In the genomic region with DNA sequence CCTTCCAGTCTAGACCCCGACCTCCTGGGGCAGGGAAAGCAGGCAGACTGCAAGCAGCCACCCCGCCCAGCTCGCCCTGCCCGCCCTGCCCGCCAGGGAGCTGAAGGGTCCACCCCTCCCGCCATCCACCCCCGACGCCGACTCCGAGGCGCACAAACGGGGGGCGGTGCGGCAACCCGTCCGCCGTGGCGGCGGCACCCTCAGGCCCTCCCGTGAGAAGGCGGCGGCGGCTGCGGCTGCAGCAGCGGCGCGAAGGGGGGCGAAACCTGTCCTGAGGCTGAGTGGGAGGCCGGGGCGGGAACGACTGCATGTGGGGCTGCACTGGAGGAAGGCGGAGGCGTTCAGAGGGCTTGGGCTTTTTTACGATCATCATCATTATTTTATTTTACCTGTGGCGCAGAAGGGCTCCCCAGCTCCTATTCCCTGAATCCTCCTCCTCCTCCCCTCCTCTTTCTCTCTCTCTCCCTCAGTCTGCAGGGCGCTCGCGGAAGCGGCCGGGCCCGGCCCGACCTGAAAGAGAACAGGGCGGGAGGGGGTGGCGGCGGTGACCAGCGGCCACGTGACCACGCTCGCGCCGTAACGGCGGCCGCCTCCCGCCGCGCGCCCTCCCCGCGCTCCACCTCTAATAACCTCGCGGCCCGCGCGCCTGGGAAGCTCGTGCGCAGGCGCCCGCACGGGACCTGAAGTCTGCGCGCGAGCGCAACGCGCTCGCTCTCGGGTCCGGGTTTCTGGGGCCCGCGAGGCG, we compare ENCODE assay signal across 1 cellular context.
A peak's percentile ranks its signal among the peaks of the same experiment; 100 is the strongest.
TF ChIP-seq lines count a peak whose summit lies in the region.

A gene with protein sequence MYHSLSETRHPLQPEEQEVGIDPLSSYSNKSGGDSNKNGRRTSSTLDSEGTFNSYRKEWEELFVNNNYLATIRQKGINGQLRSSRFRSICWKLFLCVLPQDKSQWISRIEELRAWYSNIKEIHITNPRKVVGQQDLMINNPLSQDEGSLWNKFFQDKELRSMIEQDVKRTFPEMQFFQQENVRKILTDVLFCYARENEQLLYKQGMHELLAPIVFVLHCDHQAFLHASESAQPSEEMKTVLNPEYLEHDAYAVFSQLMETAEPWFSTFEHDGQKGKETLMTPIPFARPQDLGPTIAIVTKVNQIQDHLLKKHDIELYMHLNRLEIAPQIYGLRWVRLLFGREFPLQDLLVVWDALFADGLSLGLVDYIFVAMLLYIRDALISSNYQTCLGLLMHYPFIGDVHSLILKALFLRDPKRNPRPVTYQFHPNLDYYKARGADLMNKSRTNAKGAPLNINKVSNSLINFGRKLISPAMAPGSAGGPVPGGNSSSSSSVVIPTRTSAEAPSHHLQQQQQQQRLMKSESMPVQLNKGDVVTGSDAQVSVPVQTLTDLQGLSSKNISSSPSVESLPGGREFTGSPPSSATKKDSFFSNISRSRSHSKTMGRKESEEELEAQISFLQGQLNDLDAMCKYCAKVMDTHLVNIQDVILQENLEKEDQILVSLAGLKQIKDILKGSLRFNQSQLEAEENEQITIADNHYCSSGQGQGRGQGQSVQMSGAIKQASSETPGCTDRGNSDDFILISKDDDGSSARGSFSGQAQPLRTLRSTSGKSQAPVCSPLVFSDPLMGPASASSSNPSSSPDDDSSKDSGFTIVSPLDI (minus strand): TSS at position 540 of the 745 bp plus-strand sequence. CDS start 234,061 bp downstream, outside the sequence.

TF ChIP-seq in IMR-90, 13 proteins besides CTCF, POLR2A, EP300 and RAD21:
- TF ChIP-seq MAFK (IDR thresholded peaks at IDR 0.05; ENCODE audit: low read depth, low read length), result no peak
- peak; percentile 99 for TF ChIP-seq BHLHE40 (IDR thresholded peaks at IDR 0.05; ENCODE audit: low read depth, low read length)
- TF ChIP-seq FOS (IDR thresholded peaks at IDR 0.05; ENCODE audit: low read depth, low read length), result 0 out of 2 replicates have a peak, but pooled peaks have one; percentile 1
- TF ChIP-seq, protein P1, sequence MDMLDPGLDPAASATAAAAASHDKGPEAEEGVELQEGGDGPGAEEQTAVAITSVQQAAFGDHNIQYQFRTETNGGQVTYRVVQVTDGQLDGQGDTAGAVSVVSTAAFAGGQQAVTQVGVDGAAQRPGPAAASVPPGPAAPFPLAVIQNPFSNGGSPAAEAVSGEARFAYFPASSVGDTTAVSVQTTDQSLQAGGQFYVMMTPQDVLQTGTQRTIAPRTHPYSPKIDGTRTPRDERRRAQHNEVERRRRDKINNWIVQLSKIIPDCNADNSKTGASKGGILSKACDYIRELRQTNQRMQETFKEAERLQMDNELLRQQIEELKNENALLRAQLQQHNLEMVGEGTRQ (IDR thresholded peaks at IDR 0.05; ENCODE audit: low read depth, low read length), result peak; percentile 96
